ENCODE assay signal across 29 cellular contexts in genomic region chr3:176167272-176167671, GRCh38.
DNase-seq lines count a peak whose midpoint lies in the region; ATAC-seq and TF ChIP-seq lines count a peak whose summit lies in the region.
"Had no signal": no experiment of that assay in that cellular context is flagged by ENCODE, and none has a peak within 500 bp of the region (broad histone marks: within the 10 kb centered on the region; RNA-seq: fewer than 3 reads in every experiment).

No MANE protein-coding gene starts in this region.

- no peak overlapping the region for H3K4me3 ChIP-seq in epithelial cell of esophagus (ENCODE audit: low read length)
- no peak overlapping the region for H3K4me3 ChIP-seq in right cardiac atrium (ENCODE audit: low read length)
- H3K4me3 ChIP-seq in transverse colon = no peak overlapping the region
- H3K4me3 ChIP-seq: colonic mucosa, esophagus squamous epithelium, GM23338, left ventricle myocardium inferior, Peyer's patch, SJSA1, testis had no signal

- no peak for TF ChIP-seq EP300 in transverse colon (IDR thresholded peaks at IDR 0.05; ENCODE audit: low read depth)

- H3K36me3 ChIP-seq in transverse colon = no peaks in the 10 kb centered on the region
- H3K36me3 ChIP-seq: colonic mucosa, esophagus squamous epithelium, left ventricle myocardium inferior, Peyer's patch, SJSA1 had no signal

- WGBS in right cardiac atrium = 72% methylated on average over 2 of the region's 2 CpGs
- 29 to 40% methylated on average over 2 of the region's 2 CpGs for WGBS in transverse colon (ENCODE audit: low coverage in 1 of 2), 2 donors

- H3K27me3 ChIP-seq in right cardiac atrium (ENCODE audit: control insufficient read depth, insufficient read depth) (no peaks in the 10 kb centered on the region), transverse colon (no peaks in the 10 kb centered on the region)
- H3K27me3 ChIP-seq: colonic mucosa, esophagus squamous epithelium, Peyer's patch, SJSA1, testis had no signal

- no peak for ATAC-seq in right cardiac atrium
- ATAC-seq: effector memory CD8-positive, alpha-beta T cell; GM23338; T-cell had no signal

- TF ChIP-seq POLR2A in transverse colon (IDR thresholded peaks at IDR 0.05) = no peak

- intact Hi-C loops in right cardiac atrium (cut with DNase I) (no loop called here), transverse colon (cut with DNase I; ENCODE audit: low total_unique reads) (no loop called here)

- in situ Hi-C loops in transverse colon (cut with MboI; ENCODE audit: low pct_ligation_motif_present in 1 of 4, low pct_unique_long_range_greater_than_20kb in 1 of 4, low sequenced_read_pairs in 3 of 4) = no loop called here

- DNase-seq in DMS153 (lab: John Stamatoyannopoulos, UW) = peak; percentile 44
- DNase-seq in DMS153 treated with DMSO at 0.1 percent for 48 hours (lab: John Stamatoyannopoulos, UW; ENCODE audit: unreplicated experiment) = no peak
- DNase-seq in NCI-H510A (lab: John Stamatoyannopoulos, UW) = peak; percentile 16
- DNase-seq in epithelial cell of esophagus (ENCODE audit: low read depth) = peak; percentile 94
- DNase-seq in renal cortical epithelial cell (ENCODE audit: low read depth) = peak; percentile 70
- DNase-seq in activated CD4-positive, alpha-beta T cell treated with anti-CD3 and anti-CD28 coated beads for 4 hours = no peak
- DNase-seq in right cardiac atrium = no peak
- no peak for DNase-seq in transverse colon
- DNase-seq: activated CD4-positive, alpha-beta memory T cell treated with anti-CD3 and anti-CD28 coated beads, Interleukin-2, amount 10 ng/mL, durations not matched to agents 7 days and 5 days; activated CD8-positive, alpha-beta memory T cell treated with anti-CD3 and anti-CD28 coated beads, Interleukin-2, amount 50 U/mL, for 48 hours; activated naive CD4-positive, alpha-beta T cell treated with anti-CD3 and anti-CD28 coated beads, Interleukin-2, amount 50 U/mL, for 16 hours; amygdala; colonic mucosa; effector memory CD8-positive, alpha-beta T cell; esophagus squamous epithelium; HFFc6; hippocampal formation; immature natural killer cell; left ventricle myocardium inferior; naive B cell; NCI-H2081 treated with DMSO at 0.1 percent for 48 hours; NCI-H524; Peyer's patch; stimulated activated naive CD4-positive, alpha-beta T cell treated with Interleukin-2 at 50 U/mL for 16 hours; T-cell; testis had no signal

- H3K4me1 ChIP-seq in right cardiac atrium (ENCODE audit: control insufficient read depth, insufficient read depth, low read length) = no peaks in the 10 kb centered on the region
- no peaks in the 10 kb centered on the region for H3K4me1 ChIP-seq in transverse colon
- H3K4me1 ChIP-seq: colonic mucosa, left ventricle myocardium inferior, Peyer's patch, SJSA1, testis had no signal

- H3K9me3 ChIP-seq in right cardiac atrium (ENCODE audit: control insufficient read depth, low read length) (no peaks in the 10 kb centered on the region), transverse colon (no peaks in the 10 kb centered on the region)
- H3K9me3 ChIP-seq: colonic mucosa, esophagus squamous epithelium, Peyer's patch, SJSA1, testis had no signal

- H3K27ac ChIP-seq in right cardiac atrium (ENCODE audit: low read length) (no peak overlapping the region), transverse colon (no peak overlapping the region)
- H3K27ac ChIP-seq: 22Rv1, colonic mucosa, left ventricle myocardium inferior, Peyer's patch, SJSA1, testis had no signal

- TF ChIP-seq CTCF in epithelial cell of esophagus (IDR thresholded peaks at IDR 0.05; ENCODE audit: insufficient read depth, low read depth, low read length, missing control alignments) (no peak), transverse colon (IDR thresholded peaks at IDR 0.05) (no peak)

Comparison
In these comparisons a context has a peak if more than half of its experiments do, and no peak if none do; other contexts are left out.
1. DNase-seq: peak in DMS153 (single experiment), NCI-H510A (single experiment), epithelial cell of esophagus (single experiment) and renal cortical epithelial cell (single experiment); none in DMS153 treated with DMSO at 0.1 percent for 48 hours (single experiment), activated CD4-positive, alpha-beta T cell treated with anti-CD3 and anti-CD28 coated beads for 4 hours (0 of 2), right cardiac atrium (0 of 3) and transverse colon (single experiment).